In the genomic region with DNA sequence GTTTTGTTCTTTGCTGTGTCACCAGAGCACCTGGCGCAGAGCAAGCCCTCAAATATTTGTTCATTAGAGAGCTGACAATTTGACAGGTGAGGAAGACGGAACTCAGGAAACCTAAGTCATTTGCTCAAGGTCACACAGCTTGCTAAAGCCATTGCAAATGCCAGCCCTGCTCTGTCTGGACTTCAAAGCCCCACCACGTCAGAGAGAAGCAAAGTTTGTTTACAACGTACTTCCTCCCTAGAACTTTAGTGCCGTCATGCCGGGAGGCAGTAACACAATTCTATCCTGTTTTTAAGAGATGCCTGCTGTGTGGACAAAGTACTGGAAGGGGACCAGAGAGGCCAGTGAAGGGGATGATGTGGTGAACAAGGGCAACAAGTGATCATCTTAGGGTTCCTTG, we compare ENCODE assay signal across 1 cellular context.
TF ChIP-seq lines count a peak whose summit lies in the region.

No MANE protein-coding gene starts in this region.

TF ChIP-seq in WTC11, 78 proteins besides CTCF, POLR2A, EP300 and RAD21:
- TF ChIP-seq, protein P1, sequence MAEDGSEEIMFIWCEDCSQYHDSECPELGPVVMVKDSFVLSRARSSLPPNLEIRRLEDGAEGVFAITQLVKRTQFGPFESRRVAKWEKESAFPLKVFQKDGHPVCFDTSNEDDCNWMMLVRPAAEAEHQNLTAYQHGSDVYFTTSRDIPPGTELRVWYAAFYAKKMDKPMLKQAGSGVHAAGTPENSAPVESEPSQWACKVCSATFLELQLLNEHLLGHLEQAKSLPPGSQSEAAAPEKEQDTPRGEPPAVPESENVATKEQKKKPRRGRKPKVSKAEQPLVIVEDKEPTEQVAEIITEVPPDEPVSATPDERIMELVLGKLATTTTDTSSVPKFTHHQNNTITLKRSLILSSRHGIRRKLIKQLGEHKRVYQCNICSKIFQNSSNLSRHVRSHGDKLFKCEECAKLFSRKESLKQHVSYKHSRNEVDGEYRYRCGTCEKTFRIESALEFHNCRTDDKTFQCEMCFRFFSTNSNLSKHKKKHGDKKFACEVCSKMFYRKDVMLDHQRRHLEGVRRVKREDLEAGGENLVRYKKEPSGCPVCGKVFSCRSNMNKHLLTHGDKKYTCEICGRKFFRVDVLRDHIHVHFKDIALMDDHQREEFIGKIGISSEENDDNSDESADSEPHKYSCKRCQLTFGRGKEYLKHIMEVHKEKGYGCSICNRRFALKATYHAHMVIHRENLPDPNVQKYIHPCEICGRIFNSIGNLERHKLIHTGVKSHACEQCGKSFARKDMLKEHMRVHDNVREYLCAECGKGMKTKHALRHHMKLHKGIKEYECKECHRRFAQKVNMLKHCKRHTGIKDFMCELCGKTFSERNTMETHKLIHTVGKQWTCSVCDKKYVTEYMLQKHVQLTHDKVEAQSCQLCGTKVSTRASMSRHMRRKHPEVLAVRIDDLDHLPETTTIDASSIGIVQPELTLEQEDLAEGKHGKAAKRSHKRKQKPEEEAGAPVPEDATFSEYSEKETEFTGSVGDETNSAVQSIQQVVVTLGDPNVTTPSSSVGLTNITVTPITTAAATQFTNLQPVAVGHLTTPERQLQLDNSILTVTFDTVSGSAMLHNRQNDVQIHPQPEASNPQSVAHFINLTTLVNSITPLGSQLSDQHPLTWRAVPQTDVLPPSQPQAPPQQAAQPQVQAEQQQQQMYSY (CRISPR knock-in tag; IDR thresholded peaks at IDR 0.05) = no peak
- no peak for TF ChIP-seq OVOL2 (CRISPR knock-in tag; IDR thresholded peaks at IDR 0.05; ENCODE audit: borderline replicate concordance)
- TF ChIP-seq HMGA2 (CRISPR knock-in tag; IDR thresholded peaks at IDR 0.05) = no peak
- no peak for TF ChIP-seq ZNF423 (CRISPR knock-in tag; IDR thresholded peaks at IDR 0.05)
- no peak for TF ChIP-seq NFATC4 (CRISPR knock-in tag; IDR thresholded peaks at IDR 0.05)
- no peak for TF ChIP-seq EMX1 (CRISPR knock-in tag; IDR thresholded peaks at IDR 0.05)
- no peak for TF ChIP-seq SOX15 (CRISPR knock-in tag; IDR thresholded peaks at IDR 0.05)
- no peak for TF ChIP-seq FOXP1 (CRISPR knock-in tag; IDR thresholded peaks at IDR 0.05; ENCODE audit: borderline replicate concordance)
- no peak for TF ChIP-seq ZNF396 (CRISPR knock-in tag; IDR thresholded peaks at IDR 0.05; ENCODE audit: borderline replicate concordance)
- TF ChIP-seq NR2C2 (CRISPR knock-in tag; IDR thresholded peaks at IDR 0.05) = no peak
- no peak for TF ChIP-seq JAZF1 (CRISPR knock-in tag; IDR thresholded peaks at IDR 0.05)
- no peak for TF ChIP-seq CBFB (CRISPR knock-in tag; IDR thresholded peaks at IDR 0.05; ENCODE audit: low read depth)
- TF ChIP-seq IRF2 (CRISPR knock-in tag; IDR thresholded peaks at IDR 0.05; ENCODE audit: borderline replicate concordance, low read depth) = no peak
- TF ChIP-seq KAT7 (CRISPR knock-in tag; IDR thresholded peaks at IDR 0.05; ENCODE audit: borderline replicate concordance) = no peak
- TF ChIP-seq, protein P2, sequence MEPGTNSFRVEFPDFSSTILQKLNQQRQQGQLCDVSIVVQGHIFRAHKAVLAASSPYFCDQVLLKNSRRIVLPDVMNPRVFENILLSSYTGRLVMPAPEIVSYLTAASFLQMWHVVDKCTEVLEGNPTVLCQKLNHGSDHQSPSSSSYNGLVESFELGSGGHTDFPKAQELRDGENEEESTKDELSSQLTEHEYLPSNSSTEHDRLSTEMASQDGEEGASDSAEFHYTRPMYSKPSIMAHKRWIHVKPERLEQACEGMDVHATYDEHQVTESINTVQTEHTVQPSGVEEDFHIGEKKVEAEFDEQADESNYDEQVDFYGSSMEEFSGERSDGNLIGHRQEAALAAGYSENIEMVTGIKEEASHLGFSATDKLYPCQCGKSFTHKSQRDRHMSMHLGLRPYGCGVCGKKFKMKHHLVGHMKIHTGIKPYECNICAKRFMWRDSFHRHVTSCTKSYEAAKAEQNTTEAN (CRISPR knock-in tag; IDR thresholded peaks at IDR 0.05) = no peak
- TF ChIP-seq FOXJ3 (CRISPR knock-in tag; IDR thresholded peaks at IDR 0.05; ENCODE audit: borderline replicate concordance) = no peak
- TF ChIP-seq, protein P3, sequence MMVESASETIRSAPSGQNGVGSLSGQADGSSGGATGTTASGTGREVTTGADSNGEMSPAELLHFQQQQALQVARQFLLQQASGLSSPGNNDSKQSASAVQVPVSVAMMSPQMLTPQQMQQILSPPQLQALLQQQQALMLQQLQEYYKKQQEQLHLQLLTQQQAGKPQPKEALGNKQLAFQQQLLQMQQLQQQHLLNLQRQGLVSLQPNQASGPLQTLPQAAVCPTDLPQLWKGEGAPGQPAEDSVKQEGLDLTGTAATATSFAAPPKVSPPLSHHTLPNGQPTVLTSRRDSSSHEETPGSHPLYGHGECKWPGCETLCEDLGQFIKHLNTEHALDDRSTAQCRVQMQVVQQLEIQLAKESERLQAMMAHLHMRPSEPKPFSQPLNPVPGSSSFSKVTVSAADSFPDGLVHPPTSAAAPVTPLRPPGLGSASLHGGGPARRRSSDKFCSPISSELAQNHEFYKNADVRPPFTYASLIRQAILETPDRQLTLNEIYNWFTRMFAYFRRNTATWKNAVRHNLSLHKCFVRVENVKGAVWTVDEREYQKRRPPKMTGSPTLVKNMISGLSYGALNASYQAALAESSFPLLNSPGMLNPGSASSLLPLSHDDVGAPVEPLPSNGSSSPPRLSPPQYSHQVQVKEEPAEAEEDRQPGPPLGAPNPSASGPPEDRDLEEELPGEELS (CRISPR knock-in tag; IDR thresholded peaks at IDR 0.05) = no peak
- TF ChIP-seq, protein P4, sequence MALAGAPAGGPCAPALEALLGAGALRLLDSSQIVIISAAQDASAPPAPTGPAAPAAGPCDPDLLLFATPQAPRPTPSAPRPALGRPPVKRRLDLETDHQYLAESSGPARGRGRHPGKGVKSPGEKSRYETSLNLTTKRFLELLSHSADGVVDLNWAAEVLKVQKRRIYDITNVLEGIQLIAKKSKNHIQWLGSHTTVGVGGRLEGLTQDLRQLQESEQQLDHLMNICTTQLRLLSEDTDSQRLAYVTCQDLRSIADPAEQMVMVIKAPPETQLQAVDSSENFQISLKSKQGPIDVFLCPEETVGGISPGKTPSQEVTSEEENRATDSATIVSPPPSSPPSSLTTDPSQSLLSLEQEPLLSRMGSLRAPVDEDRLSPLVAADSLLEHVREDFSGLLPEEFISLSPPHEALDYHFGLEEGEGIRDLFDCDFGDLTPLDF (CRISPR knock-in tag; IDR thresholded peaks at IDR 0.05) = no peak
- no peak for TF ChIP-seq MXD4 (CRISPR knock-in tag; IDR thresholded peaks at IDR 0.05; ENCODE audit: borderline replicate concordance)
- TF ChIP-seq, protein P5, sequence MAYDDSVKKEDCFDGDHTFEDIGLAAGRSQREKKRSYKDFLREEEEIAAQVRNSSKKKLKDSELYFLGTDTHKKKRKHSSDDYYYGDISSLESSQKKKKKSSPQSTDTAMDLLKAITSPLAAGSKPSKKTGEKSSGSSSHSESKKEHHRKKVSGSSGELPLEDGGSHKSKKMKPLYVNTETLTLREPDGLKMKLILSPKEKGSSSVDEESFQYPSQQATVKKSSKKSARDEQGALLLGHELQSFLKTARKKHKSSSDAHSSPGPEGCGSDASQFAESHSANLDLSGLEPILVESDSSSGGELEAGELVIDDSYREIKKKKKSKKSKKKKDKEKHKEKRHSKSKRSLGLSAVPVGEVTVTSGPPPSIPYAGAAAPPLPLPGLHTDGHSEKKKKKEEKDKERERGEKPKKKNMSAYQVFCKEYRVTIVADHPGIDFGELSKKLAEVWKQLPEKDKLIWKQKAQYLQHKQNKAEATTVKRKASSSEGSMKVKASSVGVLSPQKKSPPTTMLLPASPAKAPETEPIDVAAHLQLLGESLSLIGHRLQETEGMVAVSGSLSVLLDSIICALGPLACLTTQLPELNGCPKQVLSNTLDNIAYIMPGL (CRISPR knock-in tag; IDR thresholded peaks at IDR 0.05) = no peak
